In genomic region chr18:36700955-36701354, GRCh38 we compare ENCODE assay signal across 29 cellular contexts.
"Had no signal": no experiment of that assay in that cellular context is flagged by ENCODE, and none has a peak within 500 bp of the region (broad histone marks: within the 10 kb centered on the region; RNA-seq: fewer than 3 reads in every experiment).

No MANE protein-coding gene starts in this region.

- H3K27ac ChIP-seq: adrenal gland, body of pancreas, WERI-Rb-1 had no signal

- H3K9me3 ChIP-seq: adrenal gland, body of pancreas, esophagus squamous epithelium had no signal

- DNase-seq: activated B cell treated with CpG ODN at 0.5 μM for 24 hours; activated CD4-positive, alpha-beta memory T cell treated with anti-CD3 and anti-CD28 coated beads for 36 hours; activated CD4-positive, alpha-beta T cell treated with anti-CD3 and anti-CD28 coated beads for 48 hours; activated CD4-positive, alpha-beta T cell treated with anti-CD3 and anti-CD28 coated beads, Interleukin-2, amount 50 U/mL, for 1 hour; activated CD8-positive, alpha-beta memory T cell treated with anti-CD3 and anti-CD28 coated beads, Interleukin-2, amount 10 ng/mL, durations not matched to agents 7 days and 5 days; activated CD8-positive, alpha-beta memory T cell treated with anti-CD3 and anti-CD28 coated beads, Interleukin-2, amount 50 U/mL, for 4 hours; activated CD8-positive, alpha-beta T cell treated with anti-CD3 and anti-CD28 coated beads, Interleukin-2, amount 10 ng/mL, durations not matched to agents 7 days and 5 days; activated effector memory CD4-positive, alpha-beta T cell treated with anti-CD3 and anti-CD28 coated beads, Interleukin-2, amount 50 U/mL, for 16 hours; activated naive CD4-positive, alpha-beta T cell treated with anti-CD3 and anti-CD28 coated beads for 36 hours; activated naive CD8-positive, alpha-beta T cell treated with anti-CD3 and anti-CD28 coated beads for 36 hours; activated naive CD8-positive, alpha-beta T cell treated with anti-CD3 and anti-CD28 coated beads, Interleukin-2, amount 50 U/mL, for 24 hours; activated T-cell treated with anti-CD3 and anti-CD28 coated beads, Interleukin-2, amount 50 U/mL, for 1 hour; activated T-cell treated with anti-CD3 and anti-CD28 coated beads, Interleukin-2, amount 50 U/mL, for 48 hours; adrenal gland; amygdala; aorta; body of pancreas; caudate nucleus; cortex of kidney; dermis blood vessel endothelial cell; effector CD4-positive, alpha-beta T cell; effector memory CD8-positive, alpha-beta T cell; esophagus squamous epithelium; head of caudate nucleus; T-helper 1 cell; T-helper 17 cell; T1000; WERI-Rb-1 had no signal

- H3K4me3 ChIP-seq: adrenal gland, body of pancreas, esophagus squamous epithelium had no signal

- H3K27me3 ChIP-seq: adrenal gland, body of pancreas, esophagus squamous epithelium had no signal

- H3K36me3 ChIP-seq: adrenal gland, esophagus squamous epithelium, WERI-Rb-1 had no signal

- H3K4me1 ChIP-seq: adrenal gland, body of pancreas had no signal

- ATAC-seq: activated CD4-positive, CD25-positive, alpha-beta regulatory T cell treated with anti-CD3 and anti-CD28 coated beads, Interleukin-2, amount 50 U/mL, for 24 hours; activated CD8-positive, alpha-beta memory T cell treated with anti-CD3 and anti-CD28 coated beads, Interleukin-2, amount 10 ng/mL, durations not matched to agents 7 days and 5 days; activated CD8-positive, alpha-beta T cell treated with anti-CD3 and anti-CD28 coated beads, Interleukin-2, amount 10 ng/mL, durations not matched to agents 7 days and 5 days; activated naive CD8-positive, alpha-beta T cell treated with anti-CD3 and anti-CD28 coated beads, Interleukin-2, amount 50 U/mL, for 24 hours; body of pancreas; effector memory CD8-positive, alpha-beta T cell; T-helper 17 cell had no signal
